ENCODE assay signal across 17 cellular contexts in genomic region chr1:54777011-54777410, GRCh38. TPM values are rescaled to one million over a fixed set of nuclear protein-coding genes. Genes with fewer than 3 reads are reported as not detected.
A peak's percentile ranks its signal among the peaks of the same experiment; 100 is the strongest.
DNase-seq lines count a peak whose midpoint lies in the region; ATAC-seq and TF ChIP-seq lines count a peak whose summit lies in the region.
"Had no signal": no experiment of that assay in that cellular context is flagged by ENCODE, and none has a peak within 500 bp of the region (broad histone marks: within the 10 kb centered on the region; RNA-seq: fewer than 3 reads in every experiment).

No MANE protein-coding gene starts in this region.

- no peaks in the 10 kb centered on the region for H3K36me3 ChIP-seq in A673 (ENCODE audit: insufficient read depth, low read length, poor library complexity, severe bottlenecking)
- no peaks in the 10 kb centered on the region for H3K36me3 ChIP-seq in stomach smooth muscle (ENCODE audit: control insufficient read depth in 2 of 2, insufficient read depth in 2 of 2, low read length in 2 of 2)
- H3K36me3 ChIP-seq: BLaER1, HAP-1 had no signal

- CTCF ChIA-PET in A673 (lab: Charles Lee): no interaction called here

- H3K9ac ChIP-seq in stomach smooth muscle (ENCODE audit: low read length in 2 of 2): no peak overlapping the region
- H3K9ac ChIP-seq: BLaER1 had no signal

- DNase-seq in NCI-H1436 (lab: John Stamatoyannopoulos, UW) (peak; percentile 29), NCI-H1436 treated with DMSO at 0.1 percent for 48 hours (lab: John Stamatoyannopoulos, UW) (no peak), A673 (ENCODE audit: low spot score) (peak; percentile 10), islet precursor cell (peak; percentile 37), NCI-H446 treated with DMSO at 0.1 percent for 48 hours (lab: John Stamatoyannopoulos, UW) (no peak), NCI-H510A (lab: John Stamatoyannopoulos, UW) (no peak)
- DNase-seq: AML-193; Caco-2; CD8-positive, alpha-beta memory T cell; DND-41; GDM1; HFFc6 had no signal

- POLR2A ChIA-PET in A673 (lab: Charles Lee; ENCODE audit: low non-redundant PET): no interaction called here

- H3K4me3 ChIP-seq in A673 (ENCODE audit: low read depth, low read length, poor library complexity, severe bottlenecking): no peak overlapping the region
- no peak overlapping the region for H3K4me3 ChIP-seq in stomach smooth muscle (ENCODE audit: low read length in 2 of 2)
- H3K4me3 ChIP-seq: BLaER1, HAP-1 had no signal

- TF ChIP-seq CTCF in A673 (conservative IDR thresholded peaks at IDR 0.05; ENCODE audit: low read depth, low read length): no peak

- H3K9me3 ChIP-seq in A673 (ENCODE audit: low read depth, low read length, poor library complexity, severe bottlenecking): no peaks in the 10 kb centered on the region
- H3K9me3 ChIP-seq in stomach smooth muscle (ENCODE audit: control insufficient read depth in 2 of 2, low read length in 2 of 2): no peaks in the 10 kb centered on the region
- H3K9me3 ChIP-seq: BLaER1, Caco-2, HAP-1 had no signal

- no peak overlapping the region for H3K27ac ChIP-seq in A673 (ENCODE audit: low read depth, low read length, poor library complexity, severe bottlenecking)
- peak overlapping the region; percentile 60 for H3K27ac ChIP-seq in stomach smooth muscle (ENCODE audit: low read length)
- H3K27ac ChIP-seq: 22Rv1, BLaER1 had no signal

- intact Hi-C loops in A673 (cut with micrococcal nuclease; ENCODE audit: unreplicated experiment): no loop called here

- ATAC-seq in HG02623 (IDR thresholded peaks at IDR 0.05; ENCODE audit: unreplicated experiment): no peak

- peaks cover 11% of the 10 kb centered on the region for H3K27me3 ChIP-seq in A673 (replicated peaks; ENCODE audit: insufficient read depth, low read depth, low read length, poor library complexity)
- H3K27me3 ChIP-seq in stomach smooth muscle (ENCODE audit: control insufficient read depth in 1 of 2, insufficient read depth in 2 of 2, low read length in 2 of 2): peaks cover 10 to 11% of the 10 kb centered on the region in 2 donors
- H3K27me3 ChIP-seq: BLaER1 had no signal

- BruUV-seq in A673 (replicated peaks; lab: Mats Ljungman, UMichigan): no TSS peak

- H3K4me1 ChIP-seq in A673 (ENCODE audit: insufficient read depth, low read length, poor library complexity, severe bottlenecking): peaks cover 11% of the 10 kb centered on the region
- H3K4me1 ChIP-seq in stomach smooth muscle (ENCODE audit: control insufficient read depth, insufficient read depth, low read length): peaks cover 19% of the 10 kb centered on the region
- H3K4me1 ChIP-seq: BLaER1, Caco-2, HAP-1 had no signal

RNA-seq across cellular contexts. Expression of gene PARS2, which starts 12.7 kb away (rescaled TPM):
- total RNA-seq in A673 (2021): 6.9 and 7.0 TPM in 2 replicates

RNA-seq across cellular contexts. Expression of gene TTC22, which starts 24.1 kb away (rescaled TPM):
- total RNA-seq in A673 (2021): not detected in 2 replicates
- total RNA-seq: HFFc6 had no signal

Comparison
In these comparisons a context has a peak if more than half of its experiments do, and no peak if none do; other contexts are left out.
1. DNase-seq: peak in NCI-H1436 (single experiment), A673 (single experiment) and islet precursor cell (single experiment); none in NCI-H1436 treated with DMSO at 0.1 percent for 48 hours (single experiment), NCI-H446 treated with DMSO at 0.1 percent for 48 hours (single experiment) and NCI-H510A (single experiment).